Comparison of ENCODE assay signal across 15 cellular contexts in genomic region chr21:40671721-40672120, GRCh38.
DNase-seq lines count a peak whose midpoint lies in the region; ATAC-seq and TF ChIP-seq lines count a peak whose summit lies in the region.
"Had no signal": no experiment of that assay in that cellular context is flagged by ENCODE, and none has a peak within 500 bp of the region (broad histone marks: within the 10 kb centered on the region; RNA-seq: fewer than 3 reads in every experiment).

No MANE protein-coding gene starts in this region.

- H3K4me1 Mint-ChIP-seq in chondrocyte (ENCODE audit: low read depth) = no peaks in the 10 kb centered on the region
- H3K4me1 Mint-ChIP-seq: CD14-positive monocyte had no signal

- H3K4me3 ChIP-seq in astrocyte of the cerebellum (ENCODE audit: low read depth, low read length) = no peak overlapping the region
- H3K4me3 ChIP-seq: GM23338 had no signal

- no peak overlapping the region for H3K27ac Mint-ChIP-seq in chondrocyte (ENCODE audit: unreplicated experiment)
- H3K27ac Mint-ChIP-seq: CD14-positive monocyte, GM23338 had no signal

- DNase-seq in Caki2 (ENCODE audit: low read depth) (peak; percentile 23), M059J (ENCODE audit: low read depth) (peak; percentile 8), astrocyte of the cerebellum (ENCODE audit: low read depth) (peak; percentile 36), kidney tubule cell (ENCODE audit: low spot score) (peak; percentile 59), omental fat pad (ENCODE audit: low spot score) (no peak), 8988T (no peak), chondrocyte (ENCODE audit: low spot score) (no peak)
- DNase-seq: COR-L47, NCI-H1105 treated with DMSO at 0.1 percent for 48 hours, NCI-H1694, NCI-H2081 treated with DMSO at 0.1 percent for 48 hours, SIG-M5 had no signal

- no peak overlapping the region for H3K4me3 Mint-ChIP-seq in chondrocyte (ENCODE audit: unreplicated experiment)
- H3K4me3 Mint-ChIP-seq: CD14-positive monocyte, GM23338 had no signal

- H3K27me3 Mint-ChIP-seq in chondrocyte (ENCODE audit: low read depth) = no peaks in the 10 kb centered on the region

- in situ Hi-C loops in Caki2 (cut with HindIII; ENCODE audit: low pct_unique_long_range_greater_than_20kb, low sequenced_read_pairs) (no loop called here), astrocyte of the cerebellum (cut with HindIII; ENCODE audit: low sequenced_read_pairs) (no loop called here)

- no peak for ATAC-seq in omental fat pad (ENCODE audit: low FRiP score)
- ATAC-seq: GM23338, SK-N-SH treated with all-trans-retinoic acid at 6 μM for 48 hours had no signal

- TF ChIP-seq CTCF in astrocyte of the cerebellum (IDR thresholded peaks at IDR 0.05; ENCODE audit: low read depth, low read length, missing control alignments) = no peak
- TF ChIP-seq CTCF in omental fat pad (IDR thresholded peaks at IDR 0.05) = no peak
- no peak for TF ChIP-seq CTCF in chondrocyte (IDR thresholded peaks at IDR 0.05)

- H3K9me3 Mint-ChIP-seq in chondrocyte (ENCODE audit: low read depth) = peaks cover 6% of the 10 kb centered on the region

- no peaks in the 10 kb centered on the region for H3K36me3 Mint-ChIP-seq in chondrocyte (ENCODE audit: low read depth)
- H3K36me3 Mint-ChIP-seq: CD14-positive monocyte had no signal

Comparison
In these comparisons a context has a peak if more than half of its experiments do, and no peak if none do; other contexts are left out.
1. DNase-seq: peak in Caki2 (single experiment), M059J (single experiment), astrocyte of the cerebellum (single experiment) and kidney tubule cell (single experiment); none in omental fat pad (single experiment), 8988T (single experiment) and chondrocyte (single experiment).